Comparison of ENCODE assay signal across 17 cellular contexts in genomic region chr22:46933040-46933439, GRCh38.
"Had no signal": no experiment of that assay in that cellular context is flagged by ENCODE, and none has a peak within 500 bp of the region (broad histone marks: within the 10 kb centered on the region; RNA-seq: fewer than 3 reads in every experiment).

No MANE protein-coding gene starts in this region.

- H3K4me3 ChIP-seq: lower lobe of right lung, spleen, testis, upper lobe of right lung had no signal

- H3K9me3 ChIP-seq: lower lobe of right lung, spleen, testis, upper lobe of right lung had no signal

- H3K27me3 ChIP-seq: spleen, testis, upper lobe of right lung had no signal

- H3K9me3 Mint-ChIP-seq: brain; naive thymus-derived CD4-positive, alpha-beta T cell had no signal

- H3K27ac ChIP-seq: lower lobe of right lung, testis, upper lobe of right lung had no signal

- H3K4me3 Mint-ChIP-seq: brain; naive thymus-derived CD4-positive, alpha-beta T cell had no signal

- H3K4me1 ChIP-seq: testis had no signal

- ATAC-seq: esophagus mucosa, left cardiac atrium, sciatic nerve had no signal

- H3K27ac Mint-ChIP-seq: brain, progenitor cell of endocrine pancreas had no signal

- H3K36me3 ChIP-seq: upper lobe of right lung had no signal

- DNase-seq: activated CD4-positive, alpha-beta T cell treated with anti-CD3 and anti-CD28 coated beads, Interleukin-2, amount 50 U/mL, for 48 hours; activated CD4-positive, CD25-positive, alpha-beta regulatory T cell treated with anti-CD3 and anti-CD28 coated beads, Interleukin-2, amount 50 U/mL, for 72 hours; activated naive CD4-positive, alpha-beta T cell; left cardiac atrium; naive thymus-derived CD4-positive, alpha-beta T cell; nucleus accumbens; spleen; stimulated activated CD4-positive, alpha-beta T cell treated with anti-CD3 and anti-CD28 coated beads, Interleukin-2, amount 100 ng/mL, for 24 hours; stimulated activated naive CD4-positive, alpha-beta T cell treated with Interleukin-2 at 50 U/mL for 16 hours; T-helper 2 cell; testis; upper lobe of right lung had no signal

- H3K27me3 Mint-ChIP-seq: brain; naive thymus-derived CD4-positive, alpha-beta T cell; progenitor cell of endocrine pancreas had no signal
